36 cellular contexts compared by ENCODE assay signal in the genomic region with DNA sequence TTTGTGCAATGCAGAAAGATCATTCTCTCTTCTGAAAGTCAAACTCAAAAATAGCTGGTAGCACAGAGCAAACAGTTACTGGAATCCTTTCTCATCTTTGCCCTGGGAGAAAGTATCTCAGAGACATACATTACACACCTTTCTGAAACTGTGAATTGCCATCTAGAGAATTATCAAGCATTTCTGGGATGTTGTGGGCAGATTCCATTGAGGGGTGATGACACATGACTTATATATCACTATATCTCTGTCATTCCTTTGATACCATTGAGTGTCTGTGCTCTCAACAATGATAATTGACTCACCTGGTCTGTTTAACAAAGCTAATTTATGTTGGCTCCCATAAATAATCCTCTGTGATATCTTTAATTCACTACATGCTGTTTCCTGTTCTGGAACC. TPM values are rescaled to one million over a fixed set of nuclear protein-coding genes. Genes with fewer than 3 reads are reported as not detected.
"Had no signal": no experiment of that assay in that cellular context is flagged by ENCODE, and none has a peak within 500 bp of the region (broad histone marks: within the 10 kb centered on the region; RNA-seq: fewer than 3 reads in every experiment).

No MANE protein-coding gene starts in this region.

- H3K27me3 Mint-ChIP-seq: activated CD4-positive, alpha-beta memory T cell treated with anti-CD3 and anti-CD28 coated beads for 36 hours; activated naive CD8-positive, alpha-beta T cell treated with anti-CD3 and anti-CD28 coated beads, Interleukin-2, amount 10 ng/mL, durations not matched to agents 7 days and 5 days; IgD-negative memory B cell had no signal

- H3K4me2 ChIP-seq: PC-9 had no signal

- H3K27ac ChIP-seq: PC-9, RWPE1 had no signal

- DNase-seq: activated CD4-positive, alpha-beta memory T cell treated with anti-CD3 and anti-CD28 coated beads for 36 hours; activated CD4-positive, alpha-beta T cell treated with anti-CD3 and anti-CD28 coated beads for 4 hours; activated CD4-positive, alpha-beta T cell treated with anti-CD3 and anti-CD28 coated beads, Interleukin-2, amount 50 U/mL, for 1 hour; activated CD4-positive, CD25-positive, alpha-beta regulatory T cell treated with anti-CD3 and anti-CD28 coated beads, Interleukin-2, amount 50 U/mL, for 72 hours; activated CD8-positive, alpha-beta memory T cell treated with anti-CD3 and anti-CD28 coated beads, Interleukin-2, amount 50 U/mL, for 48 hours; activated effector memory CD4-positive, alpha-beta T cell treated with anti-CD3 and anti-CD28 coated beads, Interleukin-2, amount 50 U/mL, for 16 hours; activated naive CD4-positive, alpha-beta T cell; activated naive CD8-positive, alpha-beta T cell treated with anti-CD3 and anti-CD28 coated beads, Interleukin-2, amount 10 ng/mL, durations not matched to agents 7 days and 5 days; activated T-cell treated with anti-CD3 and anti-CD28 coated beads, Interleukin-2, amount 50 U/mL, for 48 hours; caudate nucleus; cerebellar nuclear complex; Karpas-422; KBM-7; NCI-H1105; NCI-H1417 treated with DMSO at 0.1 percent for 48 hours; NCI-H187 treated with DMSO at 0.1 percent for 48 hours; NCI-H2081; NCI-H2171 treated with DMSO at 0.1 percent for 48 hours; NCI-H2227 treated with DMSO at 0.1 percent for 48 hours; NCI-H446 treated with DMSO at 0.1 percent for 48 hours; NCI-H524; NCI-H69; NCI-H82; NK-92 treated with Interleukin-12 subunit alpha and Interleukin-12 subunit beta, amount 100 ng/mL, for 24 hours; PC-9; Right ventricle myocardium superior had no signal

- H3K36me3 Mint-ChIP-seq: activated CD4-positive, alpha-beta memory T cell treated with anti-CD3 and anti-CD28 coated beads for 36 hours; activated naive CD4-positive, alpha-beta T cell treated with anti-CD3 and anti-CD28 coated beads, Interleukin-2, amount 50 U/mL, for 24 hours; activated naive CD8-positive, alpha-beta T cell treated with anti-CD3 and anti-CD28 coated beads, Interleukin-2, amount 10 ng/mL, durations not matched to agents 7 days and 5 days; IgD-negative memory B cell; WTC11 had no signal

- H2AFZ ChIP-seq: PC-9 had no signal

- FAIRE-seq: bronchial epithelial cell, RCC 7860, TTC549 had no signal

- H3K27ac Mint-ChIP-seq: activated CD4-positive, alpha-beta memory T cell treated with anti-CD3 and anti-CD28 coated beads for 36 hours; activated naive CD4-positive, alpha-beta T cell treated with anti-CD3 and anti-CD28 coated beads, Interleukin-2, amount 50 U/mL, for 24 hours; activated naive CD8-positive, alpha-beta T cell treated with anti-CD3 and anti-CD28 coated beads, Interleukin-2, amount 10 ng/mL, durations not matched to agents 7 days and 5 days; brain; IgD-negative memory B cell; T-helper 1 cell treated with Interleukin-12 subunit alpha and Interleukin-12 subunit beta and Interleukin-4 antibody, amounts not matched to agents 30 μg/mL and 1 μg/mL, for 36 hours; T-helper 2 cell treated with Interferon-gamma antibody and Interleukin-4, amounts not matched to agents 5 μg/mL and 100 μg/mL, for 36 hours; WTC11 had no signal

- H3K4me1 Mint-ChIP-seq: activated naive CD4-positive, alpha-beta T cell treated with anti-CD3 and anti-CD28 coated beads, Interleukin-2, amount 50 U/mL, for 24 hours; activated naive CD8-positive, alpha-beta T cell treated with anti-CD3 and anti-CD28 coated beads, Interleukin-2, amount 10 ng/mL, durations not matched to agents 7 days and 5 days had no signal

- H3K4me3 ChIP-seq: PC-9 had no signal

- ATAC-seq: WTC11 had no signal

- H3K4me3 Mint-ChIP-seq: activated CD4-positive, alpha-beta memory T cell treated with anti-CD3 and anti-CD28 coated beads for 36 hours; activated naive CD4-positive, alpha-beta T cell treated with anti-CD3 and anti-CD28 coated beads, Interleukin-2, amount 50 U/mL, for 24 hours; activated naive CD8-positive, alpha-beta T cell treated with anti-CD3 and anti-CD28 coated beads, Interleukin-2, amount 10 ng/mL, durations not matched to agents 7 days and 5 days; brain; IgD-negative memory B cell; T-helper 1 cell treated with Interleukin-12 subunit alpha and Interleukin-12 subunit beta and Interleukin-4 antibody, amounts not matched to agents 30 μg/mL and 1 μg/mL, for 36 hours; T-helper 2 cell treated with Interferon-gamma antibody and Interleukin-4, amounts not matched to agents 5 μg/mL and 100 μg/mL, for 36 hours; WTC11 had no signal

- H3K9me3 Mint-ChIP-seq: activated naive CD8-positive, alpha-beta T cell treated with anti-CD3 and anti-CD28 coated beads, Interleukin-2, amount 10 ng/mL, durations not matched to agents 7 days and 5 days; brain; IgD-negative memory B cell; T-helper 1 cell treated with Interleukin-12 subunit alpha and Interleukin-12 subunit beta and Interleukin-4 antibody, amounts not matched to agents 30 μg/mL and 1 μg/mL, for 36 hours; T-helper 2 cell treated with Interferon-gamma antibody and Interleukin-4, amounts not matched to agents 5 μg/mL and 100 μg/mL, for 36 hours; WTC11 had no signal

RNA-seq across cellular contexts. Expression of a gene that starts 13.0 kb away (rescaled TPM):
- total RNA-seq: activated CD4-positive, alpha-beta memory T cell treated with anti-CD3 and anti-CD28 coated beads for 36 hours; activated naive CD8-positive, alpha-beta T cell treated with anti-CD3 and anti-CD28 coated beads, Interleukin-2, amount 10 ng/mL, durations not matched to agents 7 days and 5 days had no signal
- polyA plus RNA-seq: IgD-negative memory B cell had no signal
